Comparison of ENCODE assay signal across 19 cellular contexts in the genomic region with DNA sequence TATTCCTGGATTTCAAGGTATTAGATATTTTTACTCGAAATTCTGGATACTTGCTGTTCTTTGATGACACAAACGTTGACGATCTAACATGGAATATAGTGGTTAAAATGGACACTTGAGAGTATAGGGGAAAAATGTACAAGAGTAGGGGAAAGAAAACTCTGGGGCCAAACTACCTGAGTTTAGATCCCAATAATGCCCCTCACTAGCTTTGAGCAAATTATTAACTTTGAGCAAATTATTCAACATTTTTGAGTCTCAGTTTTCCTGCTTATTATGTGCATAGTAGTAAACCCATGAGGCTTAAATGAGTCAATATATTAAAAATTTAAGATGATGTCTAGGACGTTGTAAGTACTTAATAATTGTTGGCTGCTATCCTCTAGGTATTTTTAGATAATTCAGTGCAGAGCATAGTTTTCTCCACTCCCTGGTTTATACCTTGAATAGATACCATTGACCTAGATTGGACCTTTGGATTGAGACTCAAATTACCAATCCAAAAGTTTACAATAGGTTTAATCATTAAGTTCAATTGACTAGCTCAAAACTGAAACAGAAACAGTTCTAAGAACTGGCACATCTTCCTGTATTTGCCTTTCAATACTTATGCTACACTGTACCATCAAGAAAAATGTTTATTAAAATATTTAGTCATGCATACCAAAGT. TPM values are rescaled to one million over a fixed set of nuclear protein-coding genes. Genes with fewer than 3 reads are reported as not detected.
DNase-seq lines count a peak whose midpoint lies in the region; ATAC-seq and TF ChIP-seq lines count a peak whose summit lies in the region.
"Had no signal": no experiment of that assay in that cellular context is flagged by ENCODE, and none has a peak within 500 bp of the region (broad histone marks: within the 10 kb centered on the region; RNA-seq: fewer than 3 reads in every experiment).

No MANE protein-coding gene starts in this region.

- H3K27ac ChIP-seq in 22Rv1 (peak overlapping the region; percentile 48), Peyer's patch (peak overlapping the region in 3 of 4 donors; percentile 40 to 79 (median 78))
- H3K27ac ChIP-seq: gastrocnemius medialis had no signal

- no peak overlapping the region for H3K4me3 Mint-ChIP-seq in osteocyte (ENCODE audit: unreplicated experiment)
- H3K4me3 Mint-ChIP-seq: IgD-negative memory B cell, memory B cell had no signal

- peaks cover 2% of the 10 kb centered on the region for H3K9me3 Mint-ChIP-seq in osteocyte (ENCODE audit: unreplicated experiment)
- H3K9me3 Mint-ChIP-seq: memory B cell had no signal

- H3K4me1 ChIP-seq in Peyer's patch: peaks cover 0 to 5% (median 0%) of the 10 kb centered on the region in 4 donors
- H3K4me1 ChIP-seq: gastrocnemius medialis had no signal

- TF ChIP-seq POLR2A in Peyer's patch (IDR thresholded peaks at IDR 0.05): peak in 1 of 2 donors; percentile 36

- H3K36me3 Mint-ChIP-seq in osteocyte (ENCODE audit: unreplicated experiment): no peaks in the 10 kb centered on the region
- H3K36me3 Mint-ChIP-seq: memory B cell had no signal

- H3K9me3 ChIP-seq in Peyer's patch: no peaks in the 10 kb centered on the region
- H3K9me3 ChIP-seq: gastrocnemius medialis had no signal

- no peaks in the 10 kb centered on the region for H3K4me1 Mint-ChIP-seq in osteocyte (ENCODE audit: unreplicated experiment)

- intact Hi-C loops in posterior cingulate gyrus (cut with DNase I): no loop called here

- no peak overlapping the region for H3K27ac Mint-ChIP-seq in osteocyte (ENCODE audit: unreplicated experiment)
- H3K27ac Mint-ChIP-seq: IgD-negative memory B cell, memory B cell had no signal

- H3K27me3 ChIP-seq in Peyer's patch: no peaks in the 10 kb centered on the region

- DNase-seq in Peyer's patch (no peak), osteocyte (ENCODE audit: extremely low spot score, unreplicated experiment) (no peak), mesenteric fat pad (ENCODE audit: low spot score) (no peak), posterior cingulate gyrus (no peak)
- DNase-seq: gastrocnemius medialis, GDM1, NCI-H1105 treated with DMSO at 0.1 percent for 48 hours, NCI-H510A treated with DMSO at 0.1 percent for 48 hours, nucleus accumbens, T-helper 1 cell had no signal

- no peak for TF ChIP-seq CTCF in 22Rv1 (IDR thresholded peaks at IDR 0.05)
- TF ChIP-seq CTCF in Peyer's patch (IDR thresholded peaks at IDR 0.05): no peak
- TF ChIP-seq CTCF in osteocyte (IDR thresholded peaks at IDR 0.05): no peak

- H3K27me3 Mint-ChIP-seq in osteocyte (ENCODE audit: unreplicated experiment): peaks cover 68% of the 10 kb centered on the region

- peak; percentile 70 for ATAC-seq in GM18909 (IDR thresholded peaks at IDR 0.05; ENCODE audit: poor library complexity, unreplicated experiment)
- peak; percentile 67 for ATAC-seq in HG02981 (IDR thresholded peaks at IDR 0.05; ENCODE audit: unreplicated experiment)
- ATAC-seq in HG03045 (IDR thresholded peaks at IDR 0.05; ENCODE audit: unreplicated experiment): no peak
- ATAC-seq: activated CD4-positive, CD25-positive, alpha-beta regulatory T cell treated with anti-CD3 and anti-CD28 coated beads, Interleukin-2, amount 50 U/mL, for 24 hours; gastrocnemius medialis; Panc1 had no signal

- no peaks in the 10 kb centered on the region for H3K36me3 ChIP-seq in Peyer's patch
- H3K36me3 ChIP-seq: gastrocnemius medialis had no signal

- H3K4me3 ChIP-seq in Peyer's patch: peak overlapping the region in 2 of 4 donors; percentile 33 to 49
- H3K4me3 ChIP-seq: gastrocnemius medialis had no signal

RNA-seq across cellular contexts. Expression of a gene that starts 4.5 kb away (rescaled TPM):
- total RNA-seq in Peyer's patch (100 to 1,000 TPM in 2 of 4 donors, 10 to 100 TPM in 1, 1 to 10 TPM in 1; 5.8 to 124 (median 83.1) TPM), osteocyte (not detected in 2 replicates), mesenteric fat pad (not detected)
- total RNA-seq: endothelial cell of umbilical vein had no signal
